8 cellular contexts compared by ENCODE assay signal in the genomic region with DNA sequence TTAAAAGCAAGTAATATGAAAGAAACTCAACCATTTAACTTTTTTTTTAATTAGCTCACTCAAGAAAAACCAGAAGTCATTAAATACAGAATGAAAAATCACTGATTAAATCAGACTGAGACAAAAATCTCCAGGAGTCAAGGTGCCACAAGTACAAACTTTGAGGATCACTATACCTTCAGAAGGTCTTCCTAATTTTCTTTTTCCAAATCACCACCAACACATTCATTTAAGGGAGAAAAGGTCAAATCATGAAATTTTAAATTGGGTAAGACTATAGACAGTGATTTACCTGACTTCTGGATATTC. TPM values are rescaled to one million over a fixed set of nuclear protein-coding genes. Genes with fewer than 3 reads are reported as not detected.
DNase-seq lines count a peak whose midpoint lies in the region; ATAC-seq and TF ChIP-seq lines count a peak whose summit lies in the region.

No MANE protein-coding gene starts in this region.

- H3K4me1 ChIP-seq in cardiac muscle cell (ENCODE audit: low read depth) (peaks cover 63% of the 10 kb centered on the region), right cardiac atrium (ENCODE audit: control insufficient read depth, insufficient read depth, low read length) (peaks cover 14% of the 10 kb centered on the region), SJSA1 (replicated peaks) (peaks cover 32% of the 10 kb centered on the region), right lobe of liver (peaks cover 0 to 47% (median 20%) of the 10 kb centered on the region in 4 donors), transverse colon (peaks cover 6 to 44% (median 9%) of the 10 kb centered on the region in 4 donors), Karpas-422 (ENCODE audit: low read length) (peaks cover 29% of the 10 kb centered on the region)

- intact Hi-C loops in right cardiac atrium (cut with DNase I), result loop anchor here in 2 of 4 donors (2.0 to 10.0 kb wide), 2 partner anchors 122 to 708 kb away; no protein-coding TSS in a partner anchor
- intact Hi-C loops in right lobe of liver (cut with DNase I), result loop anchor here in 1 of 2 donors (10.0 kb wide), 1 partner anchor 118 kb away; no protein-coding TSS in a partner anchor
- intact Hi-C loops in transverse colon (cut with DNase I; ENCODE audit: low total_unique reads), result loop anchor here (2.0 kb wide), 1 partner anchor 122 kb away; no protein-coding TSS in a partner anchor

- ATAC-seq in right cardiac atrium, result no peak
- no peak for ATAC-seq in right lobe of liver

- H3K9me2 ChIP-seq in Karpas-422 (replicated peaks; ENCODE audit: insufficient read depth, low read length), result no peaks in the 10 kb centered on the region

- H2AFZ ChIP-seq in Karpas-422 (ENCODE audit: low read length), result no peak overlapping the region

- H3K36me3 ChIP-seq in cardiac muscle cell (peaks cover 15% of the 10 kb centered on the region), SJSA1 (peaks cover 76% of the 10 kb centered on the region), right lobe of liver (peaks cover 0 to 13% (median 1%) of the 10 kb centered on the region in 4 donors), transverse colon (peaks cover 0 to 10% (median 0%) of the 10 kb centered on the region in 4 donors), Karpas-422 (ENCODE audit: insufficient read depth, low read length) (peaks cover 29% of the 10 kb centered on the region)

- in situ Hi-C loops in transverse colon (cut with MboI; ENCODE audit: low pct_ligation_motif_present in 1 of 4, low pct_unique_long_range_greater_than_20kb in 1 of 4, low sequenced_read_pairs in 3 of 4), result loop anchor here in 3 of 4 donors (5.0 to 25.0 kb wide), 2 partner anchors 121 to 701 kb away; no protein-coding TSS in a partner anchor

- no peak for TF ChIP-seq CTCF in cardiac muscle cell (IDR thresholded peaks at IDR 0.05; ENCODE audit: low read depth, low read length)
- no peak for TF ChIP-seq CTCF in right lobe of liver (IDR thresholded peaks at IDR 0.05)
- TF ChIP-seq CTCF in transverse colon (IDR thresholded peaks at IDR 0.05), result no peak

- H3K4me3 ChIP-seq in cardiac muscle cell (no peak overlapping the region), right cardiac atrium (ENCODE audit: low read length) (no peak overlapping the region), SJSA1 (no peak overlapping the region), right lobe of liver (no peak overlapping the region), transverse colon (no peak overlapping the region), Karpas-422 (ENCODE audit: low read length) (no peak overlapping the region)

- H3K9ac ChIP-seq in Karpas-422 (ENCODE audit: low read length), result no peak overlapping the region

- H3K27ac ChIP-seq in cardiac muscle cell (peak overlapping the region; percentile 83), right cardiac atrium (ENCODE audit: low read length) (no peak overlapping the region), SJSA1 (peak overlapping the region; percentile 72), right lobe of liver (peak overlapping the region; percentile 48 to 98 (median 93)), transverse colon (peak overlapping the region; percentile 6 to 85 (median 66)), Karpas-422 (ENCODE audit: low read length) (no peak overlapping the region)

- H3K79me2 ChIP-seq in Karpas-422 (ENCODE audit: low read length), result peaks cover 39% of the 10 kb centered on the region

- TF ChIP-seq POLR2A in right lobe of liver (IDR thresholded peaks at IDR 0.05) (no peak), transverse colon (IDR thresholded peaks at IDR 0.05) (no peak)

- H3K27me3 ChIP-seq in cardiac muscle cell (no peaks in the 10 kb centered on the region), right cardiac atrium (ENCODE audit: control insufficient read depth, insufficient read depth) (no peaks in the 10 kb centered on the region), SJSA1 (replicated peaks) (no peaks in the 10 kb centered on the region), right lobe of liver (no peaks in the 10 kb centered on the region), transverse colon (no peaks in the 10 kb centered on the region), Karpas-422 (ENCODE audit: low read length) (no peaks in the 10 kb centered on the region)

- DNase-seq in cardiac muscle cell (ENCODE audit: low read depth in 1 of 2, low spot score in 1 of 2) (no peak), right cardiac atrium (no peak), SJSA1 (ENCODE audit: low read depth in 1 of 2, low spot score in 2 of 2) (peak in 1 of 2 experiments; percentile 26), right lobe of liver (no peak), transverse colon (no peak), Karpas-422 (no peak), NCI-H524 treated with DMSO at 0.1 percent for 48 hours (lab: John Stamatoyannopoulos, UW) (no peak), RPMI8226 (no peak)

- no peak overlapping the region for H3K4me2 ChIP-seq in Karpas-422 (ENCODE audit: low read depth, low read length, poor library complexity, severe bottlenecking)

- TF ChIP-seq EP300 in transverse colon (IDR thresholded peaks at IDR 0.05; ENCODE audit: low read depth), result no peak

- peaks cover 29% of the 10 kb centered on the region for H4K20me1 ChIP-seq in Karpas-422 (ENCODE audit: insufficient read depth, low read depth, low read length)

- H3K9me3 ChIP-seq in cardiac muscle cell (ENCODE audit: low read depth) (no peaks in the 10 kb centered on the region), right cardiac atrium (ENCODE audit: control insufficient read depth, low read length) (no peaks in the 10 kb centered on the region), SJSA1 (replicated peaks) (no peaks in the 10 kb centered on the region), right lobe of liver (no peaks in the 10 kb centered on the region), transverse colon (no peaks in the 10 kb centered on the region), Karpas-422 (ENCODE audit: low read length) (no peaks in the 10 kb centered on the region)

RNA-seq across cellular contexts. Expression of gene PITPNB, which starts 32.3 kb away (rescaled TPM):
- total RNA-seq in cardiac muscle cell (50.1 and 73.2 TPM in 2 replicates), right cardiac atrium (10 to 100 TPM; 77.3 to 92.7 (median 84.1) TPM), right lobe of liver (10 to 100 TPM; 28.7 to 60.6 (median 37.6) TPM), transverse colon (10 to 100 TPM; 28.0 to 48.2 (median 40.3) TPM)
- polyA plus RNA-seq in cardiac muscle cell (131 and 194 TPM in 2 replicates), right cardiac atrium (24.5 TPM)
- 24.0 and 28.3 TPM in 2 replicates for total RNA-seq in SJSA1 (2014; rRNA removed; shearing (Covaris generic))
- 14.1 and 23.8 TPM in 2 replicates for total RNA-seq in Karpas-422 (2014; rRNA removed; shearing (Covaris generic); ENCODE audit: low replicate concordance)

Comparison
In these comparisons a context has a peak if more than half of its experiments do, and no peak if none do; other contexts are left out.
1. H3K27ac ChIP-seq: peak in cardiac muscle cell (single experiment), SJSA1 (single experiment), right lobe of liver (3 of 3) and transverse colon (4 of 4); none in right cardiac atrium (single experiment) and Karpas-422 (single experiment).